Comparison of ENCODE assay signal across 33 cellular contexts in genomic region chr1:91980663-91981062, GRCh38. TPM values are rescaled to one million over a fixed set of nuclear protein-coding genes. Genes with fewer than 3 reads are reported as not detected.
"Had no signal": no experiment of that assay in that cellular context is flagged by ENCODE, and none has a peak within 500 bp of the region (broad histone marks: within the 10 kb centered on the region; RNA-seq: fewer than 3 reads in every experiment).

No MANE protein-coding gene starts in this region.

- H3K27ac ChIP-seq: coronary artery, dorsolateral prefrontal cortex, epithelial cell of prostate, esophagus squamous epithelium, gastrocnemius medialis, heart right ventricle, left lung, lower lobe of right lung had no signal

- DNase-seq: dermis blood vessel endothelial cell; dorsolateral prefrontal cortex; effector CD4-positive, alpha-beta T cell; effector memory CD4-positive, alpha-beta T cell; erythroblast; esophagus squamous epithelium; foreskin fibroblast; foreskin melanocyte; gastrocnemius medialis; glutamatergic neuron; head of caudate nucleus; heart right ventricle; hippocampal formation; left cardiac atrium; left lung; left ventricle myocardium superior; lower lobe of right lung; mesenchymal stem cell; mucosa of descending colon; naive B cell had no signal

- H3K36me3 ChIP-seq: esophagus squamous epithelium, gastrocnemius medialis, heart right ventricle, left lung, lower lobe of right lung had no signal

- H3K27me3 ChIP-seq: dorsolateral prefrontal cortex, esophagus squamous epithelium, gastrocnemius medialis, left lung had no signal

- H3K4me3 ChIP-seq: coronary artery, dorsolateral prefrontal cortex, esophagus squamous epithelium, gastrocnemius medialis, heart right ventricle, left lung, lower lobe of right lung, mucosa of descending colon had no signal

- H3K9me3 ChIP-seq: esophagus squamous epithelium, gastrocnemius medialis, heart right ventricle, left lung, lower lobe of right lung, mucosa of descending colon had no signal

- ATAC-seq: esophagus mucosa, gastrocnemius medialis, heart right ventricle, left cardiac atrium, left lung, left ventricle myocardium superior, lower lobe of right lung, mucosa of descending colon had no signal

- H3K4me1 ChIP-seq: esophagus squamous epithelium, gastrocnemius medialis, heart right ventricle, left lung, lower lobe of right lung had no signal

- FAIRE-seq: colon, islet of Langerhans, keratinocyte had no signal

RNA-seq across cellular contexts. Expression of gene BRDT, which starts 31.5 kb away (rescaled TPM):
- total RNA-seq: dermis blood vessel endothelial cell, esophagus mucosa, esophagus squamous epithelium, gastrocnemius medialis, glomerular endothelial cell, kidney epithelial cell, left cardiac atrium, left lung, left ventricle myocardium superior, lower leg skin, lower lobe of right lung, lung microvascular endothelial cell, mesenteric fat pad, mesothelial cell of epicardium, mucosa of descending colon, myocyte had no signal
- polyA plus RNA-seq: heart right ventricle, keratinocyte had no signal

RNA-seq across cellular contexts. Expression of gene EPHX4, which starts 49.1 kb away (rescaled TPM):
- total RNA-seq: gastrocnemius medialis, myocyte had no signal
